13 cellular contexts compared by ENCODE assay signal in the genomic region with DNA sequence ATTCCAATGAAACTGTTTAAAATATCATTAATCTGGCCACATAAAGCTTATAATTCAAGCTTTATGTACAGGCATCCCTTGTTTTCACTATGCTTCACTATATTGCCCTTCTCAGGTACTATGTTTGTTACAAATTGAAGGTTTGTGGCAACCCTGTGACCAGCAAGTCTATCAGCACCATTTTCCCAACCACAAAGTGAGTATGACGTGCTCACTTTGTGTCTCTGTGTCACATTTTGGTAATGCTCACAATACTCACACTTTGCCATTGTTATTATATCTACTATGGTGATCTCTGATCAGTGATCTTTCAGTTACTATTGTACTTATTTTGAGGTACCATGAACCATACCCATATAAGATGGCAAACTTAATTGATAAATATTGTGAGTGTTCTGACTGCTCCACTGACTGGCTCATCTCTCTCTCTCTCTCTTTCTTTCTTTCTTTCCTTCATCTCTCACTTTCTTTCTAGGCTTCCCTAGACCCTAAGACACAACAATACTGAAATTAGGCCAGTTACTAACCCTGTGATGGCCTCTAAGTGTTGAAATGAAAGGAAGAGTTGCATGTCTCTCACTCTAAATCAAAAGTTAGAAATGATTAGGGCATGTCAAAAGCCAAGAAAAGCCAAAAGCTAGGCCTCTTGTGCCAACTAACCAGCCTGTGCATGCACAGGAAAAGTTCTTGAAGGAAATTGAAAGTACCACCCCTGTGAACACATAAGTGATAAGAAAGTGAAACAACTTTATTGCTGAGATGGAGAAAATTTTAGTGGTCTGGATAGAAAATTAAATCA.
DNase-seq lines count a peak whose midpoint lies in the region; ATAC-seq, FAIRE-seq and TF ChIP-seq lines count a peak whose summit lies in the region.
"Had no signal": no experiment of that assay in that cellular context is flagged by ENCODE, and none has a peak within 500 bp of the region (broad histone marks: within the 10 kb centered on the region; RNA-seq: fewer than 3 reads in every experiment).

No MANE protein-coding gene starts in this region.

- no peaks in the 10 kb centered on the region for H3K36me3 Mint-ChIP-seq in activated naive CD4-positive, alpha-beta T cell treated with anti-CD3 and anti-CD28 coated beads for 36 hours (ENCODE audit: low read depth)

- peak; percentile 48 for DNase-seq in activated naive CD4-positive, alpha-beta T cell treated with anti-CD3 and anti-CD28 coated beads for 36 hours
- no peak for DNase-seq in activated naive CD4-positive, alpha-beta T cell treated with Interleukin-2 at 50 U/mL for 16 hours
- DNase-seq in K562 (ENCODE audit: extremely low read depth in 1 of 4, low spot score in 3 of 4) (no peak), AG08395 (ENCODE audit: low spot score) (no peak), body of pancreas (no peak)
- DNase-seq in stimulated activated naive CD8-positive, alpha-beta T cell treated with anti-CD3 and anti-CD28 coated beads, Interleukin-15, Interleukin-2, amounts not matched to agents 100 U/mL and 50 U/mL, for 24 hours: peak; percentile 37
- DNase-seq: amygdala, foreskin melanocyte, NCI-H446 treated with DMSO at 0.1 percent for 48 hours, SHP77 treated with DMSO at 0.1 percent for 48 hours had no signal

- in situ Hi-C loops in K562 (cut with MboI): no loop called here

- WGBS in K562 (ENCODE audit: insufficient coverage, low coverage, missing lambda C conversion rate): 67% methylated on average over 1 of the region's 1 CpG
- WGBS in body of pancreas, 2 donors: 80 to 94% methylated on average over 1 of the region's 1 CpG

- H3K79me2 ChIP-seq in OCI-LY3 (ENCODE audit: low read length): no peaks in the 10 kb centered on the region
- no peaks in the 10 kb centered on the region for H3K79me2 ChIP-seq in K562 (ENCODE audit: control insufficient read depth, insufficient read depth, low read length)

- H3K4me3 ChIP-seq in OCI-LY3 (ENCODE audit: low read length): no peak overlapping the region
- H3K4me3 ChIP-seq in K562: no peak overlapping the region
- no peak overlapping the region for H3K4me3 ChIP-seq in body of pancreas

- H3K9me1 ChIP-seq in K562 (ENCODE audit: control insufficient read depth, insufficient read depth, low read length): no peaks in the 10 kb centered on the region

- H3K9me3 Mint-ChIP-seq in activated naive CD4-positive, alpha-beta T cell treated with anti-CD3 and anti-CD28 coated beads for 36 hours: no peaks in the 10 kb centered on the region
- H3K9me3 Mint-ChIP-seq: nephron had no signal

- intact Hi-C loops in activated naive CD4-positive, alpha-beta T cell treated with anti-CD3 and anti-CD28 coated beads for 36 hours (cut with micrococcal nuclease): loop anchor here (1.0 to 5.0 kb wide), 6 partner anchors 27 to 200 kb away; no protein-coding TSS in a partner anchor
- intact Hi-C loops in K562 (cut with micrococcal nuclease): no loop called here
- intact Hi-C loops in body of pancreas (cut with DNase I): no loop called here

- H3K4me1 ChIP-seq in OCI-LY3 (ENCODE audit: low read length) (peaks cover 19% of the 10 kb centered on the region), K562 (replicated peaks in 1 of 2; ENCODE audit: control insufficient read depth in 2 of 2, insufficient read depth in 2 of 2, low read length in 2 of 2) (peaks cover 0 to 1% of the 10 kb centered on the region in 2 experiments; a peak in 1 of 5 replicates), body of pancreas (peaks cover 7% of the 10 kb centered on the region)

- peak overlapping the region; percentile 10 for H3K4me3 Mint-ChIP-seq in activated naive CD4-positive, alpha-beta T cell treated with anti-CD3 and anti-CD28 coated beads for 36 hours
- H3K4me3 Mint-ChIP-seq: nephron had no signal

- no peak for FAIRE-seq in K562 (lab: Jason Lieb, UNC)

- no TSS peak for BruUV-seq in K562 (replicated peaks; lab: Mats Ljungman, UMichigan)

- H3K4me2 ChIP-seq in OCI-LY3 (ENCODE audit: low read length) (no peak overlapping the region), K562 (ENCODE audit: insufficient read depth, low read length) (no peak overlapping the region)

- H3K36me3 ChIP-seq in OCI-LY3 (replicated peaks; ENCODE audit: low read depth, low read length) (no peaks in the 10 kb centered on the region), K562 (ENCODE audit: control insufficient read depth, insufficient read depth, low read length) (no peaks in the 10 kb centered on the region), body of pancreas (replicated peaks in 1 of 2; ENCODE audit: insufficient read depth in 1 of 2, low read depth in 2 of 2) (no peaks in the 10 kb centered on the region)

- no peak for TF ChIP-seq RAD21 in K562 (CRISPR knock-in tag; conservative IDR thresholded peaks at IDR 0.05 in 1 of 2, IDR thresholded peaks at IDR 0.05 in 1 of 2)

- H2AFZ ChIP-seq in OCI-LY3 (ENCODE audit: low read depth, low read length) (0 out of 2 replicates have a peak overlapping the region, but pooled peaks have one; percentile 9), K562 (ENCODE audit: low read depth, low read length) (no peak overlapping the region)

- CTCF ChIA-PET in activated naive CD4-positive, alpha-beta T cell treated with anti-CD3 and anti-CD28 coated beads for 36 hours (lab: Charles Lee): interaction anchor here (1.0 to 1.7 kb wide), 3 partner anchors 58 to 82 kb away, joined by 3 to 6 read pairs (median 5); no protein-coding TSS in a partner anchor
- CTCF ChIA-PET in K562 (lab: Yijun Ruan, JAX; ENCODE audit: low intra/inter-chr PET ratio): no interaction called here

- no peak for TF ChIP-seq EP300 in K562 (IDR thresholded peaks at IDR 0.05; ENCODE audit: low read length)

- H3K9ac ChIP-seq in OCI-LY3 (ENCODE audit: low read length) (no peak overlapping the region), K562 (ENCODE audit: insufficient read depth in 1 of 2, low read depth in 2 of 2, low read length in 2 of 2) (no peak overlapping the region)

- no peak for TF ChIP-seq CTCF in OCI-LY3 (IDR thresholded peaks at IDR 0.05; ENCODE audit: low read depth, low read length)
- TF ChIP-seq CTCF in K562 (IDR thresholded peaks at IDR 0.05 in 2 of 3, conservative IDR thresholded peaks at IDR 0.05 in 1 of 3; ENCODE audit: insufficient read depth in 2 of 3, low read depth in 1 of 3, low read length in 3 of 3): no peak
- no peak for TF ChIP-seq CTCF in body of pancreas (IDR thresholded peaks at IDR 0.05)

- no peaks in the 10 kb centered on the region for H3K27me3 Mint-ChIP-seq in activated naive CD4-positive, alpha-beta T cell treated with anti-CD3 and anti-CD28 coated beads for 36 hours (ENCODE audit: low read depth)

- no peaks in the 10 kb centered on the region for H3K27me3 ChIP-seq in OCI-LY3 (ENCODE audit: low read depth, low read length)
- H3K27me3 ChIP-seq in K562 (ENCODE audit: control insufficient read depth in 2 of 2, insufficient read depth in 2 of 2, low read length in 2 of 2): no peaks in the 10 kb centered on the region
- no peaks in the 10 kb centered on the region for H3K27me3 ChIP-seq in body of pancreas

- ATAC-seq in K562 (no peak), body of pancreas (no peak), HG02798 (IDR thresholded peaks at IDR 0.05; ENCODE audit: poor library complexity, unreplicated experiment) (no peak)
- peak; percentile 68 for ATAC-seq in stimulated activated naive CD8-positive, alpha-beta T cell treated with anti-CD3 and anti-CD28 coated beads, Interleukin-15, Interleukin-2, amounts not matched to agents 100 U/mL and 50 U/mL, for 24 hours

- H4K20me1 ChIP-seq in OCI-LY3 (ENCODE audit: insufficient read depth, low read length) (no peaks in the 10 kb centered on the region), K562 (replicated peaks; ENCODE audit: control insufficient read depth, insufficient read depth, low read length) (no peaks in the 10 kb centered on the region)

- H3K9me3 ChIP-seq in OCI-LY3 (ENCODE audit: insufficient read depth, low read length) (no peaks in the 10 kb centered on the region), K562 (replicated peaks; ENCODE audit: control insufficient read depth, insufficient read depth, low read depth, low read length) (no peaks in the 10 kb centered on the region), body of pancreas (no peaks in the 10 kb centered on the region)

- POLR2A ChIA-PET in K562 (lab: Yijun Ruan, JAX): interaction anchor here (0.6 kb wide), 1 partner anchor 202 kb away, joined by 3 read pairs; no protein-coding TSS in a partner anchor

- peaks cover 83% of the 10 kb centered on the region for H3K4me1 Mint-ChIP-seq in activated naive CD4-positive, alpha-beta T cell treated with anti-CD3 and anti-CD28 coated beads for 36 hours (ENCODE audit: low read depth)
- H3K4me1 Mint-ChIP-seq: nephron had no signal

- H3K27ac Mint-ChIP-seq in activated naive CD4-positive, alpha-beta T cell treated with anti-CD3 and anti-CD28 coated beads for 36 hours: peak overlapping the region; percentile 87
- H3K27ac Mint-ChIP-seq: nephron had no signal

- H3K27ac ChIP-seq in OCI-LY3 (ENCODE audit: low read length): no peak overlapping the region
- H3K27ac ChIP-seq in K562 (ENCODE audit: extremely low read depth, low read depth, low read length): no peak overlapping the region
- peak overlapping the region in 1 of 4 donors; percentile 2 for H3K27ac ChIP-seq in body of pancreas

- TF ChIP-seq POLR2A in K562 (conservative IDR thresholded peaks at IDR 0.05): no peak
- TF ChIP-seq POLR2A in body of pancreas (IDR thresholded peaks at IDR 0.05): no peak

TF ChIP-seq in K562, 482 proteins besides CTCF, POLR2A, EP300 and RAD21 (continues in another document):
- TF ChIP-seq BHLHE40 (IDR thresholded peaks at IDR 0.05; ENCODE audit: low read length) (no peak), NCOA6 (IDR thresholded peaks at IDR 0.05) (no peak)

Comparison
In these comparisons a context has a peak if more than half of its experiments do, and no peak if none do; other contexts are left out.
1. DNase-seq: peak in activated naive CD4-positive, alpha-beta T cell treated with anti-CD3 and anti-CD28 coated beads for 36 hours (single experiment) and stimulated activated naive CD8-positive, alpha-beta T cell treated with anti-CD3 and anti-CD28 coated beads, Interleukin-15, Interleukin-2, amounts not matched to agents 100 U/mL and 50 U/mL, for 24 hours (single experiment); none in activated naive CD4-positive, alpha-beta T cell treated with Interleukin-2 at 50 U/mL for 16 hours (single experiment), K562 (0 of 4), AG08395 (single experiment) and body of pancreas (0 of 4).